Comparison of ENCODE assay signal across 12 cellular contexts in the genomic region with DNA sequence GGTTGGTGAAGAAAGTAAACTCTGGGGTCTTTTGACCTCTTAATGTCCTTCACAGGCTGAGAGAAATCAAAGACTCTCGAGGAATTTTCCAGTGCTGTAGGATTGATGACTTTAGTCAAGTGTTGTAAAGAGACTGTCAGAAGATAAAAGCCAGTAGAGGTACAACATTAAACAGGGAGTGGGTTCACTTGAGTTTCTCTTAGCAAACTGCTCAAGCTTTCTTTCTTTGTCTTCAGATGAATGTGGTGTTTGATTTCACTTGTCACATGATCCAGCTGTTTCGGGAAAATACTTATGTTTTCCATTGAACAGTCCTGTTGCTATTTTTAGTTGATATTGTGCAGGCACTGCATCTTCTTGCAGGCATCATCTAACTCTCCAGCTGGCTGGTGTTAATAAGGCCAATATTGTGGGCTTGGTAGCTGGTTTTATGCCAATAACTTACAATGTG. TPM values are rescaled to one million over a fixed set of nuclear protein-coding genes. Genes with fewer than 3 reads are reported as not detected.
DNase-seq lines count a peak whose midpoint lies in the region; TF ChIP-seq lines count a peak whose summit lies in the region.
"Had no signal": no experiment of that assay in that cellular context is flagged by ENCODE, and none has a peak within 500 bp of the region (broad histone marks: within the 10 kb centered on the region; RNA-seq: fewer than 3 reads in every experiment).

No MANE protein-coding gene starts in this region.

- no peak overlapping the region for H3K4me2 ChIP-seq in fibroblast of lung (ENCODE audit: extremely low read depth, insufficient read depth, low read length)

- H3K4me3 ChIP-seq in fibroblast of lung (replicated peaks in 1 of 4; ENCODE audit: control extremely low read depth in 1 of 4, insufficient read depth in 1 of 4, low read depth in 3 of 4, low read length in 4 of 4), result no peak overlapping the region
- no peak overlapping the region for H3K4me3 ChIP-seq in sigmoid colon

- DNase-seq in DMS153 (lab: John Stamatoyannopoulos, UW) (peak; percentile 55), DMS153 treated with DMSO at 0.1 percent for 48 hours (lab: John Stamatoyannopoulos, UW; ENCODE audit: unreplicated experiment) (no peak), NCI-H2227 treated with DMSO at 0.1 percent for 48 hours (lab: John Stamatoyannopoulos, UW) (peak; percentile 39), fibroblast of lung (ENCODE audit: low read depth in 2 of 2) (peak; percentile 65 to 87), sigmoid colon (peak; percentile 72), SKM-1 treated with dmso at 0.1 percent for 144 hours (lab: John Stamatoyannopoulos, UW; ENCODE audit: unreplicated experiment) (no peak), NCI-H526 (lab: John Stamatoyannopoulos, UW) (no peak)
- DNase-seq in activated T-helper 1 cell treated with anti-CD3 and anti-CD28 coated beads, Interleukin-12 subunit alpha, Interleukin-12 subunit beta, Interleukin-2, Interleukin-4 antibody, amounts not matched to agents 30 ng/mL and 10 ng/mL and 1 ng/mL, durations not matched to agents 14 hours and 24 hours and 36 hours (ENCODE audit: low spot score), result no peak
- DNase-seq: activated effector memory CD4-positive, alpha-beta T cell treated with Interleukin-2 at 50 U/mL for 16 hours; effector memory CD8-positive, alpha-beta T cell had no signal

- no peaks in the 10 kb centered on the region for H4K20me1 ChIP-seq in fibroblast of lung (ENCODE audit: control insufficient read depth, extremely low read depth, insufficient read depth, low read length)

- TF ChIP-seq POLR2A in sigmoid colon (IDR thresholded peaks at IDR 0.05), result no peak

- H3K27ac Mint-ChIP-seq in activated T-helper 1 cell treated with anti-CD3 and anti-CD28 coated beads, Interleukin-12 subunit alpha, Interleukin-12 subunit beta, Interleukin-2, Interleukin-4 antibody, amounts not matched to agents 30 ng/mL and 10 ng/mL and 1 ng/mL, durations not matched to agents 14 hours and 24 hours and 36 hours, result no peak overlapping the region

- H3K27ac ChIP-seq in fibroblast of lung (ENCODE audit: insufficient read depth, low read length) (no peak overlapping the region), sigmoid colon (peak overlapping the region; percentile 55 to 78 (median 68))
- H3K27ac ChIP-seq: 22Rv1 had no signal

- WGBS in sigmoid colon, 2 donors, result 47 to 57% methylated on average over 2 of the region's 2 CpGs

- H3K4me1 ChIP-seq in fibroblast of lung (ENCODE audit: control insufficient read depth, extremely low read depth, insufficient read depth, low read length) (no peaks in the 10 kb centered on the region), sigmoid colon (peaks cover 2 to 79% (median 48%) of the 10 kb centered on the region in 4 donors)

- peaks cover 4% of the 10 kb centered on the region for H3K27me3 Mint-ChIP-seq in activated T-helper 1 cell treated with anti-CD3 and anti-CD28 coated beads, Interleukin-12 subunit alpha, Interleukin-12 subunit beta, Interleukin-2, Interleukin-4 antibody, amounts not matched to agents 30 ng/mL and 10 ng/mL and 1 ng/mL, durations not matched to agents 14 hours and 24 hours and 36 hours (ENCODE audit: insufficient read depth)
- H3K27me3 Mint-ChIP-seq: effector memory CD8-positive, alpha-beta T cell had no signal

- no peak overlapping the region for H3K9ac ChIP-seq in fibroblast of lung (ENCODE audit: insufficient read depth, low read length)

- H3K4me3 Mint-ChIP-seq in activated T-helper 1 cell treated with anti-CD3 and anti-CD28 coated beads, Interleukin-12 subunit alpha, Interleukin-12 subunit beta, Interleukin-2, Interleukin-4 antibody, amounts not matched to agents 30 ng/mL and 10 ng/mL and 1 ng/mL, durations not matched to agents 14 hours and 24 hours and 36 hours, result no peak overlapping the region
- H3K4me3 Mint-ChIP-seq: effector memory CD8-positive, alpha-beta T cell had no signal

- peaks cover 9% of the 10 kb centered on the region for H3K36me3 Mint-ChIP-seq in activated T-helper 1 cell treated with anti-CD3 and anti-CD28 coated beads, Interleukin-12 subunit alpha, Interleukin-12 subunit beta, Interleukin-2, Interleukin-4 antibody, amounts not matched to agents 30 ng/mL and 10 ng/mL and 1 ng/mL, durations not matched to agents 14 hours and 24 hours and 36 hours (ENCODE audit: low read depth)

- TF ChIP-seq EP300 in sigmoid colon (IDR thresholded peaks at IDR 0.05), result peak; percentile 84 to 98 (median 94)

- no peak for TF ChIP-seq CTCF in fibroblast of lung (conservative IDR thresholded peaks at IDR 0.05 in 1 of 2, IDR thresholded peaks at IDR 0.05 in 1 of 2; ENCODE audit: low read depth in 1 of 2, low read length in 2 of 2)
- TF ChIP-seq CTCF in sigmoid colon (IDR thresholded peaks at IDR 0.05), result no peak

- H3K27me3 ChIP-seq in fibroblast of lung (ENCODE audit: control insufficient read depth, insufficient read depth, low read length) (no peaks in the 10 kb centered on the region), sigmoid colon (no peaks in the 10 kb centered on the region)

- no peaks in the 10 kb centered on the region for H3K36me3 ChIP-seq in fibroblast of lung (ENCODE audit: control insufficient read depth, insufficient read depth, low read length)
- no peaks in the 10 kb centered on the region for H3K36me3 ChIP-seq in sigmoid colon

- peaks cover 38% of the 10 kb centered on the region for H3K4me1 Mint-ChIP-seq in activated T-helper 1 cell treated with anti-CD3 and anti-CD28 coated beads, Interleukin-12 subunit alpha, Interleukin-12 subunit beta, Interleukin-2, Interleukin-4 antibody, amounts not matched to agents 30 ng/mL and 10 ng/mL and 1 ng/mL, durations not matched to agents 14 hours and 24 hours and 36 hours (ENCODE audit: low read depth)

- intact Hi-C loops in sigmoid colon (cut with DNase I), result loop anchor here (10.0 kb wide), 1 partner anchor 607 kb away; the partner anchor contains the start of gene ATP1B1
- intact Hi-C loops in activated T-helper 1 cell treated with anti-CD3 and anti-CD28 coated beads, Interleukin-12 subunit alpha, Interleukin-12 subunit beta, Interleukin-2, Interleukin-4 antibody, amounts not matched to agents 30 ng/mL and 10 ng/mL and 1 ng/mL, durations not matched to agents 14 hours and 24 hours and 36 hours (cut with micrococcal nuclease), result no loop called here

- H3K79me2 ChIP-seq in fibroblast of lung (ENCODE audit: control insufficient read depth, insufficient read depth, low read length), result no peaks in the 10 kb centered on the region

- peaks cover 3% of the 10 kb centered on the region for H3K9me3 Mint-ChIP-seq in activated T-helper 1 cell treated with anti-CD3 and anti-CD28 coated beads, Interleukin-12 subunit alpha, Interleukin-12 subunit beta, Interleukin-2, Interleukin-4 antibody, amounts not matched to agents 30 ng/mL and 10 ng/mL and 1 ng/mL, durations not matched to agents 14 hours and 24 hours and 36 hours
- H3K9me3 Mint-ChIP-seq: effector memory CD8-positive, alpha-beta T cell had no signal

- H2AFZ ChIP-seq in fibroblast of lung (ENCODE audit: low read length), result no peak overlapping the region

- H3K9me3 ChIP-seq in fibroblast of lung (ENCODE audit: control insufficient read depth, insufficient read depth, low read depth, low read length) (no peaks in the 10 kb centered on the region), sigmoid colon (no peaks in the 10 kb centered on the region)

RNA-seq across cellular contexts. Expression of gene XCL2, which starts 45.6 kb away (rescaled TPM):
- total RNA-seq in fibroblast of lung, result not detected in 2 replicates
- not detected in 2 replicates for polyA plus RNA-seq in fibroblast of lung
- not detected in 2 replicates for polyA plus RNA-seq in fibroblast of lung (2012)
- not detected in 2 replicates for polyA minus RNA-seq in fibroblast of lung (ENCODE audit: low replicate concordance)
- 1 to 10 TPM in 1 of 4 donors, not detected in 3; 1.9 TPM for total RNA-seq in sigmoid colon
- 1 to 10 TPM in 1 of 3 donors, not detected in 2; 1.4 TPM for polyA plus RNA-seq in sigmoid colon
- total RNA-seq in activated T-helper 1 cell treated with anti-CD3 and anti-CD28 coated beads, Interleukin-12 subunit alpha, Interleukin-12 subunit beta, Interleukin-2, Interleukin-4 antibody, amounts not matched to agents 30 ng/mL and 10 ng/mL and 1 ng/mL, durations not matched to agents 14 hours and 24 hours and 36 hours, result 51.7 and 53.2 TPM in 2 replicates
- total RNA-seq: pulmonary artery endothelial cell had no signal

Comparison
In these comparisons a context has a peak if more than half of its experiments do, and no peak if none do; other contexts are left out.
1. DNase-seq: peak in DMS153 (single experiment), NCI-H2227 treated with DMSO at 0.1 percent for 48 hours (single experiment), fibroblast of lung (2 of 2) and sigmoid colon (single experiment); none in DMS153 treated with DMSO at 0.1 percent for 48 hours (single experiment), SKM-1 treated with dmso at 0.1 percent for 144 hours (single experiment), NCI-H526 (0 of 2) and activated T-helper 1 cell treated with anti-CD3 and anti-CD28 coated beads, Interleukin-12 subunit alpha, Interleukin-12 subunit beta, Interleukin-2, Interleukin-4 antibody, amounts not matched to agents 30 ng/mL and 10 ng/mL and 1 ng/mL, durations not matched to agents 14 hours and 24 hours and 36 hours (single experiment).
2. RNA of gene XCL2, which starts 45.6 kb away (total RNA-seq): 51.7 to 53.2 TPM in activated T-helper 1 cell treated with anti-CD3 and anti-CD28 coated beads, Interleukin-12 subunit alpha, Interleukin-12 subunit beta, Interleukin-2, Interleukin-4 antibody, amounts not matched to agents 30 ng/mL and 10 ng/mL and 1 ng/mL, durations not matched to agents 14 hours and 24 hours and 36 hours; 1.9 TPM in sigmoid colon and not detected in fibroblast of lung; every median in the first group is over 10 times any median in the second.